Comparison of ENCODE assay signal across 9 cellular contexts in genomic region chr9:128250839-128251558, GRCh38. TPM values are rescaled to one million over a fixed set of nuclear protein-coding genes. Genes with fewer than 3 reads are reported as not detected.
DNase-seq lines count a peak whose midpoint lies in the region; ATAC-seq and TF ChIP-seq lines count a peak whose summit lies in the region.
"Had no signal": no experiment of that assay in that cellular context is flagged by ENCODE, and none has a peak within 500 bp of the region (broad histone marks: within the 10 kb centered on the region; RNA-seq: fewer than 3 reads in every experiment).

No MANE protein-coding gene starts in this region.

- POLR2A ChIA-PET in Caco-2 (lab: Charles Lee) = interaction anchor here (0.5 to 1.5 kb wide), 6 partner anchors 22 to 226 kb away, joined by 3 to 15 read pairs (median 4); partner anchors contain the start of genes GOLGA2 and SWI5

- intact Hi-C loops in Caco-2 (cut with micrococcal nuclease; ENCODE audit: unreplicated experiment) (loop anchor here (1.0 kb wide), 2 partner anchors 25 to 33 kb away; partner anchors contain the start of genes GOLGA2 and SWI5), breast epithelium (cut with DNase I; ENCODE audit: low total_unique reads) (no loop called here), natural killer cell (cut with micrococcal nuclease) (loop anchor here (1.0 kb wide), 1 partner anchor 33 kb away; no protein-coding TSS in a partner anchor)

- H3K4me1 ChIP-seq in Caco-2 (peaks cover 7% of the 10 kb centered on the region; the same call in 1 of the 2 replicates), breast epithelium (no peaks in the 10 kb centered on the region)

- H3K4me1 Mint-ChIP-seq in Caco-2 (ENCODE audit: low read depth, unreplicated experiment) = peaks cover 8% of the 10 kb centered on the region
- H3K4me1 Mint-ChIP-seq in natural killer cell = peaks cover 11 to 24% of the 10 kb centered on the region in 2 donors

- H3K27ac Mint-ChIP-seq in Caco-2 (ENCODE audit: unreplicated experiment) = no peak overlapping the region
- peak overlapping the region in 1 of 2 donors; percentile 66 for H3K27ac Mint-ChIP-seq in natural killer cell

- H3K27ac ChIP-seq in breast epithelium = peak overlapping the region; percentile 57 to 70
- H3K27ac ChIP-seq: ovary had no signal

- CTCF ChIA-PET in Caco-2 (lab: Charles Lee) = interaction anchor here (0.8 to 2.0 kb wide), 8 partner anchors 8 to 90 kb away, joined by 3 to 9 read pairs (median 6); partner anchors contain the start of genes DNM1, GOLGA2 and SWI5

- H3K36me3 Mint-ChIP-seq in Caco-2 (ENCODE audit: insufficient read depth, unreplicated experiment) = peaks cover 27% of the 10 kb centered on the region
- H3K36me3 Mint-ChIP-seq in natural killer cell = no peaks in the 10 kb centered on the region

- no TSS peak for BruUV-seq in Caco-2 (replicated peaks; lab: Mats Ljungman, UMichigan)

- H3K9me3 Mint-ChIP-seq in Caco-2 (ENCODE audit: unreplicated experiment) = no peaks in the 10 kb centered on the region
- no peaks in the 10 kb centered on the region for H3K9me3 Mint-ChIP-seq in natural killer cell

- DNase-seq in Caco-2 (no peak), breast epithelium (ENCODE audit: low spot score in 2 of 2) (no peak), natural killer cell (no peak), NCI-H2196 (lab: John Stamatoyannopoulos, UW; ENCODE audit: unreplicated experiment) (no peak)

- H3K27me3 Mint-ChIP-seq in Caco-2 (ENCODE audit: insufficient read depth, unreplicated experiment) (no peaks in the 10 kb centered on the region), natural killer cell (ENCODE audit: low read depth in 2 of 2) (peaks cover 0 to 7% of the 10 kb centered on the region in 2 donors)

- H3K9me3 ChIP-seq in Caco-2 (no peaks in the 10 kb centered on the region), breast epithelium (no peaks in the 10 kb centered on the region)
- H3K9me3 ChIP-seq: ovary had no signal

- H3K27me3 ChIP-seq in Caco-2 (replicated peaks; ENCODE audit: control insufficient read depth, insufficient read depth, low read length) (no peaks in the 10 kb centered on the region), breast epithelium (no peaks in the 10 kb centered on the region)
- H3K27me3 ChIP-seq: ovary had no signal

- H3K4me3 Mint-ChIP-seq in Caco-2 (ENCODE audit: unreplicated experiment) = peak overlapping the region; percentile 75
- peak overlapping the region; percentile 87 for H3K4me3 Mint-ChIP-seq in natural killer cell

- H3K4me3 ChIP-seq in Caco-2 (ENCODE audit: low read depth, low read length) (peak overlapping the region; percentile 73), breast epithelium (peak overlapping the region in 2 of 3 donors; percentile 71 to 77)
- H3K4me3 ChIP-seq: ovary had no signal

- no peak for TF ChIP-seq POLR2A in breast epithelium (IDR thresholded peaks at IDR 0.05)

- no peak for TF ChIP-seq CTCF in Caco-2 (IDR thresholded peaks at IDR 0.05; ENCODE audit: insufficient read depth in 1 of 2, low read depth in 1 of 2, low read length in 1 of 2, severe bottlenecking in 1 of 2, unreplicated experiment in 1 of 2)
- no peak for TF ChIP-seq CTCF in breast epithelium (IDR thresholded peaks at IDR 0.05)
- no peak for TF ChIP-seq CTCF in natural killer cell (IDR thresholded peaks at IDR 0.05)

- ATAC-seq in HG03064 (IDR thresholded peaks at IDR 0.05; ENCODE audit: low read depth, unreplicated experiment) = peak; percentile 11
- no peak for ATAC-seq in natural killer cell
- ATAC-seq in HG02763 (IDR thresholded peaks at IDR 0.05; ENCODE audit: unreplicated experiment) = no peak
- no peak for ATAC-seq in HG02571 (IDR thresholded peaks at IDR 0.05; ENCODE audit: unreplicated experiment)
- no peak for ATAC-seq in HG02588 (IDR thresholded peaks at IDR 0.05; ENCODE audit: unreplicated experiment)

- H3K36me3 ChIP-seq in Caco-2 (ENCODE audit: control insufficient read depth, insufficient read depth, low read length) = no peaks in the 10 kb centered on the region
- no peaks in the 10 kb centered on the region for H3K36me3 ChIP-seq in breast epithelium
- H3K36me3 ChIP-seq: ovary had no signal

RNA-seq across cellular contexts. Expression of gene GOLGA2, which starts 24.8 kb away (rescaled TPM):
- total RNA-seq in Caco-2 (2022) = 97.7 and 102 TPM in 2 replicates
- 100 to 1,000 TPM in 1 of 3 donors, 10 to 100 TPM in 2; 87.7 to 121 (median 97.5) TPM for total RNA-seq in breast epithelium
- 100 to 1,000 TPM in 1 of 3 donors, 10 to 100 TPM in 2; 78.0 to 101 (median 90.9) TPM for total RNA-seq in natural killer cell

RNA-seq across cellular contexts. Expression of gene SWI5, which starts 25.1 kb away (rescaled TPM):
- 18.0 and 19.8 TPM in 2 replicates for total RNA-seq in Caco-2 (2022)
- 10 to 100 TPM; 25.8 to 39.7 (median 31.4) TPM for total RNA-seq in breast epithelium
- total RNA-seq in natural killer cell = 1 to 10 TPM; 6.3 to 9.3 (median 8.4) TPM

RNA-seq across cellular contexts. Expression of gene DNM1, which starts 47.8 kb away (rescaled TPM):
- total RNA-seq in Caco-2 (2022) = 3.9 and 5.2 TPM in 2 replicates
- 10 to 100 TPM; 11.3 to 36.0 (median 12.5) TPM for total RNA-seq in breast epithelium
- 1 to 10 TPM; 1.4 to 8.1 (median 2.6) TPM for total RNA-seq in natural killer cell

RNA-seq across cellular contexts. Expression of gene CIZ1, which starts 59.6 kb away (rescaled TPM):
- total RNA-seq in Caco-2 (2022) (154 and 187 TPM in 2 replicates), breast epithelium (10 to 100 TPM; 54.1 to 71.8 (median 58.4) TPM), natural killer cell (100 to 1,000 TPM; 152 to 165 (median 159) TPM)
